Comparison of ENCODE assay signal across 16 cellular contexts in genomic region chr20:20549267-20549612, GRCh38.
DNase-seq lines count a peak whose midpoint lies in the region; ATAC-seq and TF ChIP-seq lines count a peak whose summit lies in the region.
"Had no signal": no experiment of that assay in that cellular context is flagged by ENCODE, and none has a peak within 500 bp of the region (broad histone marks: within the 10 kb centered on the region; RNA-seq: fewer than 3 reads in every experiment).

No MANE protein-coding gene starts in this region.

- no peak overlapping the region for H3K4me3 ChIP-seq in RWPE2 (ENCODE audit: severe bottlenecking)
- H3K4me3 ChIP-seq: adrenal gland had no signal

- TF ChIP-seq CTCF in RWPE2 (IDR thresholded peaks at IDR 0.05; ENCODE audit: poor library complexity, severe bottlenecking): no peak

- peak overlapping the region; percentile 97 for H3K27ac ChIP-seq in RWPE2 (ENCODE audit: poor library complexity, severe bottlenecking)
- H3K27ac ChIP-seq: adrenal gland, HL-60 had no signal

- ATAC-seq in RWPE2 (ENCODE audit: low read depth): peak; percentile 38
- ATAC-seq: activated CD8-positive, alpha-beta T cell treated with anti-CD3 and anti-CD28 coated beads, Interleukin-2, amount 10 ng/mL, durations not matched to agents 7 days and 5 days; sciatic nerve had no signal

- H3K36me3 ChIP-seq in RWPE2 (ENCODE audit: low read depth): no peaks in the 10 kb centered on the region

- no peaks in the 10 kb centered on the region for H3K9me3 ChIP-seq in RWPE2 (ENCODE audit: severe bottlenecking)
- H3K9me3 ChIP-seq: adrenal gland had no signal

- H3K4me1 ChIP-seq in RWPE2 (ENCODE audit: insufficient read depth, poor library complexity, severe bottlenecking): peaks cover 48% of the 10 kb centered on the region
- H3K4me1 ChIP-seq: adrenal gland had no signal

- in situ Hi-C loops in KBM-7 (cut with MboI; ENCODE audit: low pct_unique_long_range_greater_than_20kb, low sequenced_read_pairs): no loop called here

- H3K27me3 ChIP-seq in RWPE2 (ENCODE audit: insufficient read depth, poor library complexity, severe bottlenecking): no peaks in the 10 kb centered on the region
- H3K27me3 ChIP-seq: adrenal gland had no signal

- DNase-seq in DMS53 (lab: John Stamatoyannopoulos, UW) (peak; percentile 92), HUDEP-2 (lab: John Stamatoyannopoulos, UW; ENCODE audit: unreplicated experiment in 76 of 76) (peak in 57 of 76 experiments; percentile 3 to 86 (median 46)), RWPE2 (ENCODE audit: low spot score) (no peak), kidney tubule cell (ENCODE audit: low spot score) (peak; percentile 8), UCSD-AML1 (lab: John Stamatoyannopoulos, UW; ENCODE audit: unreplicated experiment) (no peak), KBM-7 (no peak), medulla oblongata (ENCODE audit: extremely low spot score) (no peak), HCEC 1CT (no peak)
- DNase-seq: activated CD8-positive, alpha-beta T cell treated with anti-CD3 and anti-CD28 coated beads, Interleukin-2, amount 10 ng/mL, durations not matched to agents 7 days and 5 days; adrenal gland; DMS79; effector CD4-positive, alpha-beta T cell; hippocampal formation; NCI-H1436 treated with DMSO at 0.1 percent for 48 hours had no signal

Comparison
In these comparisons a context has a peak if more than half of its experiments do, and no peak if none do; other contexts are left out.
1. DNase-seq: peak in DMS53 (single experiment), HUDEP-2 (57 of 76) and kidney tubule cell (single experiment); none in RWPE2 (single experiment), UCSD-AML1 (single experiment), KBM-7 (single experiment), medulla oblongata (single experiment) and HCEC 1CT (single experiment).